In genomic region chr5:1200495-1201326, GRCh38 we compare ENCODE assay signal across 1 cellular context.
TF ChIP-seq lines count a peak whose summit lies in the region.

No MANE protein-coding gene starts in this region.

TF ChIP-seq in H1, 55 proteins besides CTCF, POLR2A, EP300 and RAD21:
- TF ChIP-seq BCL11A (IDR thresholded peaks at IDR 0.05; ENCODE audit: low read depth in 2 of 2, low read length in 2 of 2) (no peak), CEBPB (IDR thresholded peaks at IDR 0.05; ENCODE audit: low read depth, low read length) (no peak), KDM4A (IDR thresholded peaks at IDR 0.05; ENCODE audit: low read depth, low read length, severe bottlenecking) (no peak), NRF1 (IDR thresholded peaks at IDR 0.05; ENCODE audit: low read depth, low read length) (no peak), TEAD4 (IDR thresholded peaks at IDR 0.05; ENCODE audit: low read depth, low read length) (no peak), GABPA (IDR thresholded peaks at IDR 0.05; ENCODE audit: borderline replicate concordance, insufficient read depth, low read length) (no peak), RNF2 (IDR thresholded peaks at IDR 0.05; ENCODE audit: borderline replicate concordance, low read depth, low read length, missing control alignments, poor library complexity, severe bottlenecking) (no peak), CTBP2 (IDR thresholded peaks at IDR 0.05; ENCODE audit: borderline replicate concordance, insufficient read depth, insufficient read length, low read length) (no peak), TBP (IDR thresholded peaks at IDR 0.05; ENCODE audit: low read depth, low read length) (no peak), NANOG (IDR thresholded peaks at IDR 0.05; ENCODE audit: insufficient read depth, low read depth, low read length, poor library complexity, severe bottlenecking) (no peak)
